In the genomic region with DNA sequence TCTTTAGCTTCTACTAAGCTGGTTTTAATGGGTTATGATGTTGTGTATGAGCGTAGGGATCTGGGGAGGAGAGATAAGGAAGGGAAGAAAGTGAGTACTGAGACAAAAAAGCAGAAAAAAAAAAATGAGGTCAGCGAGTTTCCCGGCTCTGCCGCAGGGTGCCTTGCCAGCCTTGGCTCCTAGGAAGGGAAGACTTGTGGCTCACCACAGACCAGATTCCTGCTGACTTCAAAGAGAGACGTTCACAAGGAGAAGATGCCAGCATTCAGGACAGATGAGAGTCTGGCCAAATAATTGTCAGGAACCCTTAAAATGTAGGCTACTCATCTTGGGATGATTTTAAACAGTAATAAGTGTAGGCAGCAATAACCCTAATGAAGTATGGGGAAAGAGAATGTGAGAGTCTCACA, we compare ENCODE assay signal across 10 cellular contexts. TPM values are rescaled to one million over a fixed set of nuclear protein-coding genes. Genes with fewer than 3 reads are reported as not detected.
DNase-seq lines count a peak whose midpoint lies in the region; ATAC-seq and TF ChIP-seq lines count a peak whose summit lies in the region.
"Had no signal": no experiment of that assay in that cellular context is flagged by ENCODE, and none has a peak within 500 bp of the region (broad histone marks: within the 10 kb centered on the region; RNA-seq: fewer than 3 reads in every experiment).

No MANE protein-coding gene starts in this region.

- no peaks in the 10 kb centered on the region for H3K79me2 ChIP-seq in mammary epithelial cell (ENCODE audit: insufficient read depth, low read length)

- intact Hi-C loops in mammary epithelial cell (cut with micrococcal nuclease) = no loop called here
- intact Hi-C loops in left lung (cut with DNase I) = no loop called here
- intact Hi-C loops in transverse colon (cut with DNase I; ENCODE audit: low total_unique reads) = no loop called here
- intact Hi-C loops in Calu3 (cut with micrococcal nuclease; ENCODE audit: unreplicated experiment) = no loop called here

- no peaks in the 10 kb centered on the region for H3K27me3 ChIP-seq in mammary epithelial cell (ENCODE audit: insufficient read depth, low read length)
- no peaks in the 10 kb centered on the region for H3K27me3 ChIP-seq in left lung
- H3K27me3 ChIP-seq in transverse colon = no peaks in the 10 kb centered on the region

- in situ Hi-C loops in KBM-7 (cut with MboI; ENCODE audit: low pct_unique_long_range_greater_than_20kb, low sequenced_read_pairs) (no loop called here), mammary epithelial cell (cut with MboI; ENCODE audit: low sequenced_read_pairs in 2 of 2) (no loop called here), transverse colon (cut with MboI; ENCODE audit: low pct_ligation_motif_present in 1 of 4, low pct_unique_long_range_greater_than_20kb in 1 of 4, low sequenced_read_pairs in 3 of 4) (no loop called here)

- BruUV-seq in mammary epithelial cell (replicated peaks; lab: Mats Ljungman, UMichigan) (no TSS peak), Calu3 (replicated peaks; lab: Mats Ljungman, UMichigan) (no TSS peak)

- H3K27ac Mint-ChIP-seq in Calu3 (ENCODE audit: unreplicated experiment) = no peak overlapping the region
- no peak overlapping the region for H3K27ac Mint-ChIP-seq in activated CD4-positive, alpha-beta T cell treated with anti-CD3 and anti-CD28 coated beads, Interleukin-2, amount 10 ng/mL, durations not matched to agents 7 days and 5 days

- H3K4me2 ChIP-seq in mammary epithelial cell (ENCODE audit: insufficient read depth, low read depth, low read length) = peak overlapping the region; percentile 42

- H3K36me3 Mint-ChIP-seq in Calu3 (ENCODE audit: insufficient read depth, unreplicated experiment) = peaks cover 5% of the 10 kb centered on the region
- H3K36me3 Mint-ChIP-seq in activated CD4-positive, alpha-beta T cell treated with anti-CD3 and anti-CD28 coated beads, Interleukin-2, amount 10 ng/mL, durations not matched to agents 7 days and 5 days (ENCODE audit: low read depth) = no peaks in the 10 kb centered on the region

- no peaks in the 10 kb centered on the region for H3K36me3 ChIP-seq in mammary epithelial cell (ENCODE audit: insufficient read depth, low read length)
- no peaks in the 10 kb centered on the region for H3K36me3 ChIP-seq in left lung
- no peaks in the 10 kb centered on the region for H3K36me3 ChIP-seq in transverse colon

- WGBS in mammary epithelial cell (ENCODE audit: low coverage, missing lambda C conversion rate) = 2% methylated on average over 5 of the region's 5 CpGs
- 49 to 72% methylated on average over 5 of the region's 5 CpGs for WGBS in transverse colon (ENCODE audit: low coverage in 1 of 2), 2 donors

- peak; percentile 35 for ATAC-seq in left lung

- no peak for TF ChIP-seq POLR2A in transverse colon (IDR thresholded peaks at IDR 0.05)

- H3K4me1 Mint-ChIP-seq in Calu3 (ENCODE audit: low read depth, unreplicated experiment) = peaks cover 33% of the 10 kb centered on the region
- peaks cover 34% of the 10 kb centered on the region for H3K4me1 Mint-ChIP-seq in activated CD4-positive, alpha-beta T cell treated with anti-CD3 and anti-CD28 coated beads, Interleukin-2, amount 10 ng/mL, durations not matched to agents 7 days and 5 days

- H4K20me1 ChIP-seq in mammary epithelial cell (ENCODE audit: insufficient read depth, low read length) = no peaks in the 10 kb centered on the region

- peaks cover 17% of the 10 kb centered on the region for H3K4me1 ChIP-seq in mammary epithelial cell (ENCODE audit: insufficient read depth, low read length)
- H3K4me1 ChIP-seq in left lung = peaks cover 16 to 20% of the 10 kb centered on the region in 2 donors
- peaks cover 13 to 53% (median 25%) of the 10 kb centered on the region in 4 donors for H3K4me1 ChIP-seq in transverse colon

- H3K9me3 ChIP-seq in mammary epithelial cell (replicated peaks; ENCODE audit: insufficient read depth, low read length) (no peaks in the 10 kb centered on the region), left lung (no peaks in the 10 kb centered on the region), transverse colon (no peaks in the 10 kb centered on the region)

- peak; percentile 61 for DNase-seq in KBM-7
- DNase-seq in mammary epithelial cell = peak; percentile 82
- peak in 1 of 2 donors; percentile 46 for DNase-seq in left lung
- no peak for DNase-seq in transverse colon
- no peak for DNase-seq in Calu3
- no peak for DNase-seq in activated CD4-positive, alpha-beta T cell treated with anti-CD3 and anti-CD28 coated beads, Interleukin-2, amount 10 ng/mL, durations not matched to agents 7 days and 5 days
- DNase-seq in activated CD4-positive, alpha-beta T cell treated with anti-CD3 and anti-CD28 coated beads, Interleukin-2, amount 50 U/mL, for 48 hours = no peak
- DNase-seq in NK-92 treated with Interleukin-12 subunit alpha and Interleukin-12 subunit beta, amount 100 ng/mL, for 24 hours (lab: John Stamatoyannopoulos, UW) = no peak
- DNase-seq: SHP77 had no signal

- no peak overlapping the region for H2AFZ ChIP-seq in mammary epithelial cell (ENCODE audit: low read depth, low read length)

- no peak for TF ChIP-seq CTCF in mammary epithelial cell (conservative IDR thresholded peaks at IDR 0.05 in 1 of 2, IDR thresholded peaks at IDR 0.05 in 1 of 2; ENCODE audit: extremely low read depth in 1 of 2, insufficient read depth in 1 of 2, low read depth in 1 of 2, low read length in 2 of 2)
- TF ChIP-seq CTCF in left lung (IDR thresholded peaks at IDR 0.05) = no peak
- no peak for TF ChIP-seq CTCF in transverse colon (IDR thresholded peaks at IDR 0.05)
- no peak for TF ChIP-seq CTCF in Calu3 (IDR thresholded peaks at IDR 0.05; ENCODE audit: unreplicated experiment)

- TF ChIP-seq EP300 in transverse colon (IDR thresholded peaks at IDR 0.05; ENCODE audit: low read depth) = peak; percentile 45

- H3K9me3 Mint-ChIP-seq in Calu3 (ENCODE audit: low read depth, unreplicated experiment) = no peaks in the 10 kb centered on the region
- H3K9me3 Mint-ChIP-seq in activated CD4-positive, alpha-beta T cell treated with anti-CD3 and anti-CD28 coated beads, Interleukin-2, amount 10 ng/mL, durations not matched to agents 7 days and 5 days = peaks cover 2% of the 10 kb centered on the region

- H3K9ac ChIP-seq in mammary epithelial cell (ENCODE audit: insufficient read depth, low read length) = no peak overlapping the region

- CTCF ChIA-PET in mammary epithelial cell (lab: Charles Lee; ENCODE audit: low non-redundant PET) = no interaction called here
- CTCF ChIA-PET in Calu3 (lab: Charles Lee) = no interaction called here
- CTCF ChIA-PET in activated CD4-positive, alpha-beta T cell treated with anti-CD3 and anti-CD28 coated beads, Interleukin-2, amount 10 ng/mL, durations not matched to agents 7 days and 5 days (lab: Charles Lee) = interaction anchor here (1.7 kb wide), 1 partner anchor 11 kb away, joined by 5 read pairs; no protein-coding TSS in a partner anchor

- no peak overlapping the region for H3K4me3 Mint-ChIP-seq in Calu3 (ENCODE audit: low read depth, unreplicated experiment)
- no peak overlapping the region for H3K4me3 Mint-ChIP-seq in activated CD4-positive, alpha-beta T cell treated with anti-CD3 and anti-CD28 coated beads, Interleukin-2, amount 10 ng/mL, durations not matched to agents 7 days and 5 days

- POLR2A ChIA-PET in activated CD4-positive, alpha-beta T cell treated with anti-CD3 and anti-CD28 coated beads, Interleukin-2, amount 10 ng/mL, durations not matched to agents 7 days and 5 days (lab: Charles Lee) = interaction anchor here (1.0 kb wide), 1 partner anchor 8 kb away, joined by 4 read pairs; no protein-coding TSS in a partner anchor

- no peaks in the 10 kb centered on the region for H3K27me3 Mint-ChIP-seq in Calu3 (ENCODE audit: unreplicated experiment)
- no peaks in the 10 kb centered on the region for H3K27me3 Mint-ChIP-seq in activated CD4-positive, alpha-beta T cell treated with anti-CD3 and anti-CD28 coated beads, Interleukin-2, amount 10 ng/mL, durations not matched to agents 7 days and 5 days

- H3K27ac ChIP-seq in mammary epithelial cell (ENCODE audit: insufficient read depth, low read depth, low read length) (no peak overlapping the region), left lung (peak overlapping the region in 1 of 2 donors; percentile 51), transverse colon (peak overlapping the region; percentile 72 to 83 (median 76))

- no peak overlapping the region for H3K4me3 ChIP-seq in mammary epithelial cell (replicated peaks in 1 of 3; ENCODE audit: insufficient read depth in 1 of 3, low read depth in 2 of 3, low read length in 3 of 3)
- no peak overlapping the region for H3K4me3 ChIP-seq in left lung
- H3K4me3 ChIP-seq in transverse colon = no peak overlapping the region
- H3K4me3 ChIP-seq: lung had no signal

- dilution Hi-C loops in mammary epithelial cell (cut with HindIII; ENCODE audit: low sequenced_read_pairs) = no loop called here

RNA-seq across cellular contexts. Expression of a gene that starts 11.4 kb away (rescaled TPM):
- total RNA-seq in mammary epithelial cell (10 to 100 TPM; 50.0 to 71.8 TPM), left lung (10 to 100 TPM; 47.1 to 76.4 TPM), transverse colon (10 to 100 TPM in 3 of 4 donors, 1 to 10 TPM in 1; 9.0 to 58.5 (median 53.6) TPM), Calu3 (2022) (3.1 and 5.5 TPM in 2 replicates)
- 46.5 TPM for polyA plus RNA-seq in mammary epithelial cell
- 125 TPM for polyA minus RNA-seq in mammary epithelial cell
- total RNA-seq in activated CD4-positive, alpha-beta T cell treated with anti-CD3 and anti-CD28 coated beads, Interleukin-2, amount 10 ng/mL, durations not matched to agents 7 days and 5 days = 10 to 100 TPM; 62.3 to 65.1 TPM

RNA-seq across cellular contexts. Expression of a gene that starts 26.6 kb away (rescaled TPM):
- 100 to 1,000 TPM in 1 of 2 donors, 10 to 100 TPM in 1; 20.7 to 341 TPM for total RNA-seq in mammary epithelial cell
- 24.0 TPM for polyA plus RNA-seq in mammary epithelial cell
- polyA minus RNA-seq in mammary epithelial cell = 5.5 TPM
- total RNA-seq in left lung = 100 to 1,000 TPM; 472 to 558 TPM
- total RNA-seq in transverse colon = 1,000 to 10,000 TPM in 1 of 4 donors, 100 to 1,000 TPM in 3; 403 to 1,827 (median 457) TPM
- total RNA-seq in Calu3 (2022) = 1.0 and 1.1 TPM in 2 replicates
- 10 to 100 TPM; 10.7 to 10.8 TPM for total RNA-seq in activated CD4-positive, alpha-beta T cell treated with anti-CD3 and anti-CD28 coated beads, Interleukin-2, amount 10 ng/mL, durations not matched to agents 7 days and 5 days

Comparison
In these comparisons a context has a peak if more than half of its experiments do, and no peak if none do; other contexts are left out.
1. DNase-seq: peak in KBM-7 (single experiment) and mammary epithelial cell (single experiment); none in transverse colon (single experiment), Calu3 (single experiment), activated CD4-positive, alpha-beta T cell treated with anti-CD3 and anti-CD28 coated beads, Interleukin-2, amount 10 ng/mL, durations not matched to agents 7 days and 5 days (single experiment), activated CD4-positive, alpha-beta T cell treated with anti-CD3 and anti-CD28 coated beads, Interleukin-2, amount 50 U/mL, for 48 hours (0 of 2) and NK-92 treated with Interleukin-12 subunit alpha and Interleukin-12 subunit beta, amount 100 ng/mL, for 24 hours (single experiment).